Comparison of ENCODE assay signal across 23 cellular contexts in the genomic region with DNA sequence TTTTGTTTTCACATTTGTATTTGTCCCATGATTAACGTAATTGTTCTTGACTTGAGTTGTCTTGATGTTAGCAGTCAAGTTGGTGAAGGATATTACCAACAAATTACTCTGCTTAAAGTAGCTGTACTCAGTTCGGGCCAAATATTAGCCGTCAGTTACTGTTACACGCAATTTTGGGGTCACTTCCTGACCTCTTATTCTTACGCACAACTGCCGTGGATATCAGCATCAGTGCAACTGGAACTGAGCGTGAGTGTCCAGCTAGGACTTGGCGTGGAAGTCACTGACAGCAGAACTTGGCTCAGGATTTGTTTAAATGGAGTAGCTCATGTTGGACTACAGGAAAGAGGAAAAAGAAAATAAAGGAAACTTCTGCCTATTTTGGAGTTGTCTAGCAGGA. TPM values are rescaled to one million over a fixed set of nuclear protein-coding genes. Genes with fewer than 3 reads are reported as not detected.
DNase-seq lines count a peak whose midpoint lies in the region; ATAC-seq, FAIRE-seq and TF ChIP-seq lines count a peak whose summit lies in the region.
"Had no signal": no experiment of that assay in that cellular context is flagged by ENCODE, and none has a peak within 500 bp of the region (broad histone marks: within the 10 kb centered on the region; RNA-seq: fewer than 3 reads in every experiment).

No MANE protein-coding gene starts in this region.

- H3K9me3 Mint-ChIP-seq in nephron = no peaks in the 10 kb centered on the region
- H3K9me3 Mint-ChIP-seq: HFFc6 had no signal

- 66 to 68% methylated on average over 8 of the region's 8 CpGs for WGBS in transverse colon (ENCODE audit: low coverage in 1 of 2), 2 donors

- H3K27me3 Mint-ChIP-seq in nephron (ENCODE audit: low read depth) = no peaks in the 10 kb centered on the region
- H3K27me3 Mint-ChIP-seq: IgD-negative memory B cell had no signal

- H3K4me1 ChIP-seq in endothelial cell of umbilical vein (ENCODE audit: control insufficient read depth, extremely low read depth, insufficient read depth, low read length) (no peaks in the 10 kb centered on the region), left ventricle myocardium inferior (peaks cover 16% of the 10 kb centered on the region), transverse colon (peaks cover 0 to 3% (median 0%) of the 10 kb centered on the region in 4 donors), OCI-LY7 (ENCODE audit: insufficient read depth, low read length, poor library complexity, severe bottlenecking) (no peaks in the 10 kb centered on the region)

- TF ChIP-seq POLR2A in endothelial cell of umbilical vein (IDR thresholded peaks at IDR 0.05; ENCODE audit: low read depth, low read length) = no peak
- TF ChIP-seq POLR2A in transverse colon (IDR thresholded peaks at IDR 0.05) = no peak

- POLR2A ChIA-PET in endothelial cell of umbilical vein (lab: Charles Lee) (no interaction called here), OCI-LY7 (lab: Charles Lee) (interaction anchor here (0.6 kb wide), 1 partner anchor 1015 kb away, joined by 3 read pairs; no protein-coding TSS in a partner anchor)

- H4K20me1 ChIP-seq in endothelial cell of umbilical vein (replicated peaks; ENCODE audit: control insufficient read depth, extremely low read depth, insufficient read depth, low read length) (no peaks in the 10 kb centered on the region), OCI-LY7 (ENCODE audit: insufficient read depth, low read length) (no peaks in the 10 kb centered on the region)

- H3K4me2 ChIP-seq in endothelial cell of umbilical vein (ENCODE audit: insufficient read depth, low read length) (no peak overlapping the region), OCI-LY7 (ENCODE audit: low read length) (no peak overlapping the region)

- H3K9me3 ChIP-seq in endothelial cell of umbilical vein (replicated peaks; ENCODE audit: control insufficient read depth, insufficient read depth, low read length) = no peaks in the 10 kb centered on the region
- no peaks in the 10 kb centered on the region for H3K9me3 ChIP-seq in left ventricle myocardium inferior (replicated peaks)
- no peaks in the 10 kb centered on the region for H3K9me3 ChIP-seq in transverse colon
- H3K9me3 ChIP-seq in OCI-LY7 (ENCODE audit: low read length) = no peaks in the 10 kb centered on the region
- H3K9me3 ChIP-seq: MG63 had no signal

- peak overlapping the region in 2 of 3 experiments; percentile 51 to 62 for H3K27ac Mint-ChIP-seq in nephron
- H3K27ac Mint-ChIP-seq: activated T-cell treated with anti-CD3 and anti-CD28 coated beads, Interleukin-2, amount 50 U/mL, for 72 hours; HFFc6; IgD-negative memory B cell had no signal

- H3K79me2 ChIP-seq in endothelial cell of umbilical vein (ENCODE audit: control insufficient read depth, insufficient read depth, low read length) = no peaks in the 10 kb centered on the region
- H3K79me2 ChIP-seq in OCI-LY7 (ENCODE audit: insufficient read depth, low read depth, low read length) = no peaks in the 10 kb centered on the region

- H2AFZ ChIP-seq in endothelial cell of umbilical vein (ENCODE audit: low read depth, low read length) (no peak overlapping the region), OCI-LY7 (ENCODE audit: low read length) (no peak overlapping the region)

- H3K27me3 ChIP-seq in endothelial cell of umbilical vein (ENCODE audit: control insufficient read depth in 2 of 2, insufficient read depth in 2 of 2, low read length in 2 of 2) (no peaks in the 10 kb centered on the region), left ventricle myocardium inferior (ENCODE audit: low read depth) (no peaks in the 10 kb centered on the region), transverse colon (no peaks in the 10 kb centered on the region)
- H3K27me3 ChIP-seq: foreskin keratinocyte, MG63 had no signal

- H3K9me2 ChIP-seq in OCI-LY7 (ENCODE audit: insufficient read depth, low read length) = no peaks in the 10 kb centered on the region

- ATAC-seq in HG03097 (IDR thresholded peaks at IDR 0.05; ENCODE audit: low FRiP score, unreplicated experiment) = no peak
- ATAC-seq: activated T-cell treated with anti-CD3 and anti-CD28 coated beads, Interleukin-2, amount 50 U/mL, for 72 hours; foreskin keratinocyte had no signal

- dilution Hi-C loops in endothelial cell of umbilical vein (cut with MboI; ENCODE audit: extremely low pct_ligation_motif_present, low sequenced_read_pairs) = no loop called here

- BruUV-seq in endothelial cell of umbilical vein (replicated peaks; lab: Mats Ljungman, UMichigan) (no TSS peak), OCI-LY7 (replicated peaks; lab: Mats Ljungman, UMichigan) (no TSS peak)

- no peak overlapping the region for H3K9ac ChIP-seq in endothelial cell of umbilical vein (replicated peaks; ENCODE audit: extremely low read depth, insufficient read depth, low read length)

- no peak for FAIRE-seq in endothelial cell of umbilical vein (lab: Jason Lieb, UNC)
- FAIRE-seq: GM18507, kidney had no signal

- no peak for TF ChIP-seq EP300 in transverse colon (IDR thresholded peaks at IDR 0.05; ENCODE audit: low read depth)

- H3K36me3 ChIP-seq in endothelial cell of umbilical vein (ENCODE audit: control insufficient read depth in 2 of 2, extremely low read depth in 1 of 2, insufficient read depth in 2 of 2, low read length in 2 of 2) (no peaks in the 10 kb centered on the region), left ventricle myocardium inferior (no peaks in the 10 kb centered on the region), transverse colon (no peaks in the 10 kb centered on the region), OCI-LY7 (ENCODE audit: insufficient read depth, low read length) (no peaks in the 10 kb centered on the region)
- H3K36me3 ChIP-seq: MG63 had no signal

- DNase-seq in endothelial cell of umbilical vein (ENCODE audit: low read depth, low spot score) = peak; percentile 7
- peak; percentile 51 for DNase-seq in left ventricle myocardium inferior
- peak; percentile 23 for DNase-seq in transverse colon
- no peak for DNase-seq in OCI-LY7 (ENCODE audit: low spot score)
- no peak for DNase-seq in NCI-H2081 treated with DMSO at 0.1 percent for 48 hours (lab: John Stamatoyannopoulos, UW)
- DNase-seq in NCI-H1092 (lab: John Stamatoyannopoulos, UW) = no peak
- DNase-seq: activated CD4-positive, CD25-positive, alpha-beta regulatory T cell treated with anti-CD3 and anti-CD28 coated beads, Interleukin-2, amount 50 U/mL, for 72 hours; activated naive CD4-positive, alpha-beta T cell treated with anti-CD3 and anti-CD28 coated beads, Interleukin-2, amount 50 U/mL, for 16 hours; activated T-cell treated with anti-CD3 and anti-CD28 coated beads, Interleukin-2, amount 50 U/mL, for 72 hours; foreskin keratinocyte; HFFc6; kidney; MG63; NCI-H1436 treated with DMSO at 0.1 percent for 48 hours; NCI-H524 treated with DMSO at 0.1 percent for 48 hours; retina; SHP77; stimulated activated CD8-positive, alpha-beta memory T cell treated with anti-CD3 and anti-CD28 coated beads, Interleukin-4, amount 100 ng/mL, for 48 hours; SW 1271 had no signal

- H3K4me1 Mint-ChIP-seq in nephron = peaks cover 39% of the 10 kb centered on the region
- H3K4me1 Mint-ChIP-seq: IgD-negative memory B cell had no signal

- H3K27ac ChIP-seq in endothelial cell of umbilical vein (ENCODE audit: insufficient read depth, low read depth, low read length) = no peak overlapping the region
- H3K27ac ChIP-seq in left ventricle myocardium inferior (replicated peaks) = peak overlapping the region; percentile 73
- peak overlapping the region; percentile 45 to 60 (median 54) for H3K27ac ChIP-seq in transverse colon
- no peak overlapping the region for H3K27ac ChIP-seq in OCI-LY7 (ENCODE audit: low read depth, low read length, poor library complexity, severe bottlenecking)
- H3K27ac ChIP-seq: foreskin keratinocyte had no signal

- CTCF ChIA-PET in endothelial cell of umbilical vein (lab: Charles Lee) = no interaction called here
- CTCF ChIA-PET in OCI-LY7 (lab: Charles Lee; ENCODE audit: unreplicated experiment) = no interaction called here

- no peak overlapping the region for H3K4me3 Mint-ChIP-seq in nephron
- H3K4me3 Mint-ChIP-seq: activated T-cell treated with anti-CD3 and anti-CD28 coated beads, Interleukin-2, amount 50 U/mL, for 72 hours; HFFc6; IgD-negative memory B cell had no signal

- TF ChIP-seq CTCF in endothelial cell of umbilical vein (IDR thresholded peaks at IDR 0.05; ENCODE audit: extremely low read depth in 1 of 2, insufficient read depth in 1 of 2, low read depth in 1 of 2, low read length in 2 of 2) (no peak), left ventricle myocardium inferior (IDR thresholded peaks at IDR 0.05; ENCODE audit: borderline replicate concordance) (no peak), nephron (IDR thresholded peaks at IDR 0.05; ENCODE audit: unreplicated experiment in 3 of 3) (no peak), transverse colon (IDR thresholded peaks at IDR 0.05) (no peak), OCI-LY7 (conservative IDR thresholded peaks at IDR 0.05; ENCODE audit: low read length) (no peak)

- H3K4me3 ChIP-seq in endothelial cell of umbilical vein (replicated peaks in 1 of 3; ENCODE audit: insufficient read depth in 1 of 3, low read depth in 1 of 3, low read length in 3 of 3) (no peak overlapping the region), left ventricle myocardium inferior (no peak overlapping the region), transverse colon (no peak overlapping the region), OCI-LY7 (ENCODE audit: low read depth, low read length, poor library complexity, severe bottlenecking) (no peak overlapping the region)
- H3K4me3 ChIP-seq: MG63 had no signal

- intact Hi-C loops in endothelial cell of umbilical vein (cut with micrococcal nuclease) = no loop called here
- intact Hi-C loops in left ventricle myocardium inferior (cut with micrococcal nuclease) = no loop called here
- intact Hi-C loops in transverse colon (cut with DNase I; ENCODE audit: low total_unique reads) = no loop called here
- intact Hi-C loops in OCI-LY7 (cut with micrococcal nuclease; ENCODE audit: unreplicated experiment) = no loop called here

- H3K9me1 ChIP-seq in endothelial cell of umbilical vein (replicated peaks; ENCODE audit: control insufficient read depth, extremely low read depth, insufficient read depth, low read length) = no peaks in the 10 kb centered on the region

- in situ Hi-C loops in transverse colon (cut with MboI; ENCODE audit: low pct_ligation_motif_present in 1 of 4, low pct_unique_long_range_greater_than_20kb in 1 of 4, low sequenced_read_pairs in 3 of 4) = no loop called here

- H3K36me3 Mint-ChIP-seq in nephron (ENCODE audit: low read depth) = no peaks in the 10 kb centered on the region
- H3K36me3 Mint-ChIP-seq: IgD-negative memory B cell had no signal

RNA-seq across cellular contexts. Expression of a gene that starts 56.4 kb away (rescaled TPM):
- total RNA-seq in endothelial cell of umbilical vein = 12.8 and 16.3 TPM in 2 replicates
- 13.7 and 15.4 TPM in 2 replicates for polyA plus RNA-seq in endothelial cell of umbilical vein
- polyA plus RNA-seq in endothelial cell of umbilical vein (2011; cell fraction: cytosol; rRNA removed) = 25.4 and 31.6 TPM in 2 replicates
- 143 and 144 TPM in 2 replicates for polyA plus RNA-seq in endothelial cell of umbilical vein (2011; cell fraction: nucleus; rRNA removed)
- polyA plus RNA-seq in endothelial cell of umbilical vein (2012) = 30.0 and 52.8 TPM in 2 replicates
- polyA minus RNA-seq in endothelial cell of umbilical vein = 32.4 and 54.6 TPM in 2 replicates
- polyA minus RNA-seq in endothelial cell of umbilical vein (2011; cell fraction: cytosol; rRNA and poly(A)+ RNA removed) = 218 TPM
- polyA minus RNA-seq in endothelial cell of umbilical vein (2011; cell fraction: nucleus; rRNA and poly(A)+ RNA removed) = 106 and 148 TPM in 2 replicates
- 56.7 TPM for total RNA-seq in left ventricle myocardium inferior
- 10 to 100 TPM; 29.8 to 54.8 (median 44.3) TPM for total RNA-seq in transverse colon
- not detected in 2 replicates for total RNA-seq in OCI-LY7 (2014; rRNA removed; shearing (Covaris generic))
- total RNA-seq in OCI-LY7 (2022) = not detected in 2 replicates
- polyA plus RNA-seq: IgD-negative memory B cell had no signal

Comparison
In these comparisons a context has a peak if more than half of its experiments do, and no peak if none do; other contexts are left out.
1. DNase-seq: peak in endothelial cell of umbilical vein (single experiment), left ventricle myocardium inferior (single experiment) and transverse colon (single experiment); none in OCI-LY7 (single experiment), NCI-H2081 treated with DMSO at 0.1 percent for 48 hours (single experiment) and NCI-H1092 (single experiment).
2. H3K27ac ChIP-seq: peak in left ventricle myocardium inferior (single experiment) and transverse colon (4 of 4); none in endothelial cell of umbilical vein (single experiment) and OCI-LY7 (single experiment).
3. RNA of a gene that starts 56.4 kb away (total RNA-seq): 56.7 TPM in left ventricle myocardium inferior (single experiment), 29.8 to 54.8 TPM in transverse colon and 12.8 to 16.3 TPM in endothelial cell of umbilical vein; not detected in OCI-LY7; every median in the first group is over 10 times any median in the second.